ENCODE assay signal across 33 cellular contexts in the genomic region with DNA sequence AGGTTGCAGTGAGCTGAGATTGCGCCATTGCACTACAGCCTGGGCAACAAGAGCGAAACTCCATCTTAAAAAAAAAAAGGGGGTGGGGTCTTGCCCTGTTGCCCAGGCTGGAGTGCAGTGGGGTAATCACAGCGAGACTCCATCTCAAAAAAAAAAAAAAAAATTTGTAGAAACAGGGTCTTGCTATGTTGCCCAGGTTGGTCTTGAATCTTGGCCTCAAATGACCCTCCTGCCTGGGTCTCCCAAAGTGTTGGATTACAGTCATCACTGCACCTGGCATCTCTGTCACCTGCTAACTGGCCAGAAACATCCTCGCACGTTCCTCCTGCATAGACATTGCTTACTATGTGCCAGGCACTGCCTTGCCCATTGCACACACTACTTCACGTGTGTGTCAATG.
"Had no signal": no experiment of that assay in that cellular context is flagged by ENCODE, and none has a peak within 500 bp of the region (broad histone marks: within the 10 kb centered on the region; RNA-seq: fewer than 3 reads in every experiment).

No MANE protein-coding gene starts in this region.

- H3K4me1 ChIP-seq: breast epithelium, pancreas, prostate gland, thyroid gland had no signal

- H3K27ac ChIP-seq: breast epithelium, epithelial cell of prostate, esophagus squamous epithelium, heart right ventricle, pancreas, prostate gland, stomach, thyroid gland, upper lobe of left lung, WERI-Rb-1 had no signal

- ATAC-seq: activated naive CD4-positive, alpha-beta T cell treated with anti-CD3 and anti-CD28 coated beads, Interleukin-2, amount 50 U/mL, for 72 hours; heart right ventricle; naive thymus-derived CD4-positive, alpha-beta T cell; pancreas; stimulated activated naive B cell treated with anti-CD40 and anti-IgM and Interleukin-4, amounts not matched to agents 10 μg/mL and 1 μg/mL and 100 μg/mL, for 72 hours had no signal

- H3K27me3 ChIP-seq: breast epithelium, esophagus squamous epithelium, heart right ventricle, pancreas, stomach, thyroid gland, upper lobe of left lung had no signal

- H3K9me3 ChIP-seq: breast epithelium, esophagus squamous epithelium, heart right ventricle, pancreas, prostate gland, stomach, thyroid gland, upper lobe of left lung had no signal

- DNase-seq: activated CD4-positive, alpha-beta memory T cell treated with anti-CD3 and anti-CD28 coated beads for 36 hours; activated CD4-positive, alpha-beta T cell treated with anti-CD3 and anti-CD28 coated beads, Interleukin-2, amount 10 ng/mL, durations not matched to agents 24 days and 14 days; activated CD4-positive, CD25-positive, alpha-beta regulatory T cell treated with anti-CD3 and anti-CD28 coated beads, Interleukin-2, amount 50 U/mL, for 72 hours; activated CD8-positive, alpha-beta memory T cell treated with anti-CD3 and anti-CD28 coated beads, Interleukin-2, amount 50 U/mL, for 4 hours; activated gamma-delta T cell treated with Interleukin-2 at 50 U/mL for 16 hours; activated T-cell treated with anti-CD3 and anti-CD28 coated beads, Interleukin-2, amount 50 U/mL, for 1 hour; dermis blood vessel endothelial cell; effector CD4-positive, alpha-beta T cell; esophagus squamous epithelium; foreskin melanocyte; heart right ventricle; midbrain; naive thymus-derived CD4-positive, alpha-beta T cell; nucleus accumbens; pancreas; stimulated activated CD4-positive, alpha-beta T cell treated with anti-CD3 and anti-CD28 coated beads, Interleukin-1b, Interleukin-23, amount 100 ng/mL, for 48 hours; stimulated activated CD4-positive, alpha-beta T cell treated with anti-CD3 and anti-CD28 coated beads, Interleukin-4, amount 100 ng/mL, for 4 hours; stimulated activated CD8-positive, alpha-beta memory T cell treated with anti-CD3 and anti-CD28 coated beads, Interleukin-4, amount 100 ng/mL, for 48 hours; stimulated activated naive B cell treated with anti-CD40 and anti-IgM and Interleukin-4, amounts not matched to agents 10 μg/mL and 1 μg/mL and 100 μg/mL, for 72 hours; stomach; T1000; thyroid gland; WERI-Rb-1 had no signal

- H3K9me3 Mint-ChIP-seq: activated CD4-positive, alpha-beta memory T cell treated with anti-CD3 and anti-CD28 coated beads for 36 hours; activated CD4-positive, alpha-beta T cell treated with anti-CD3 and anti-CD28 coated beads, Interleukin-2, amount 10 ng/mL, durations not matched to agents 24 days and 14 days; activated naive CD4-positive, alpha-beta T cell treated with anti-CD3 and anti-CD28 coated beads, Interleukin-2, amount 50 U/mL, for 72 hours; activated T-helper 1 cell treated with anti-CD3 and anti-CD28 coated beads, Interleukin-12 subunit alpha, Interleukin-12 subunit beta, Interleukin-2, Interleukin-4 antibody, amounts not matched to agents 30 ng/mL and 10 ng/mL and 1 ng/mL, durations not matched to agents 14 hours and 24 hours and 36 hours; naive thymus-derived CD4-positive, alpha-beta T cell; neural crest cell; stimulated activated naive B cell treated with anti-CD40 and anti-IgM and Interleukin-4, amounts not matched to agents 10 μg/mL and 1 μg/mL and 100 μg/mL, for 72 hours; T-helper 1 cell treated with Interleukin-12 subunit alpha and Interleukin-12 subunit beta and Interleukin-4 antibody, amounts not matched to agents 30 μg/mL and 1 μg/mL, for 36 hours had no signal

- H3K36me3 Mint-ChIP-seq: activated CD4-positive, alpha-beta memory T cell treated with anti-CD3 and anti-CD28 coated beads for 36 hours; activated naive CD4-positive, alpha-beta T cell treated with anti-CD3 and anti-CD28 coated beads, Interleukin-2, amount 50 U/mL, for 72 hours; stimulated activated naive B cell treated with anti-CD40 and anti-IgM and Interleukin-4, amounts not matched to agents 10 μg/mL and 1 μg/mL and 100 μg/mL, for 72 hours had no signal

- H3K4me2 ChIP-seq: smooth muscle cell had no signal

- FAIRE-seq: colon, pancreas had no signal

- H3K4me3 ChIP-seq: breast epithelium, esophagus squamous epithelium, heart right ventricle, pancreas, prostate gland, smooth muscle cell, stomach, thyroid gland, upper lobe of left lung had no signal

- H3K27ac Mint-ChIP-seq: activated CD4-positive, alpha-beta memory T cell treated with anti-CD3 and anti-CD28 coated beads for 36 hours; activated CD4-positive, alpha-beta T cell treated with anti-CD3 and anti-CD28 coated beads, Interleukin-2, amount 10 ng/mL, durations not matched to agents 24 days and 14 days; activated naive CD4-positive, alpha-beta T cell treated with anti-CD3 and anti-CD28 coated beads, Interleukin-2, amount 50 U/mL, for 72 hours; activated T-helper 1 cell treated with anti-CD3 and anti-CD28 coated beads, Interleukin-12 subunit alpha, Interleukin-12 subunit beta, Interleukin-2, Interleukin-4 antibody, amounts not matched to agents 30 ng/mL and 10 ng/mL and 1 ng/mL, durations not matched to agents 14 hours and 24 hours and 36 hours; naive thymus-derived CD4-positive, alpha-beta T cell; stimulated activated naive B cell treated with anti-CD40 and anti-IgM and Interleukin-4, amounts not matched to agents 10 μg/mL and 1 μg/mL and 100 μg/mL, for 72 hours; T-helper 1 cell treated with Interleukin-12 subunit alpha and Interleukin-12 subunit beta and Interleukin-4 antibody, amounts not matched to agents 30 μg/mL and 1 μg/mL, for 36 hours had no signal

- H3K4me3 Mint-ChIP-seq: activated CD4-positive, alpha-beta memory T cell treated with anti-CD3 and anti-CD28 coated beads for 36 hours; activated CD4-positive, alpha-beta T cell treated with anti-CD3 and anti-CD28 coated beads, Interleukin-2, amount 10 ng/mL, durations not matched to agents 24 days and 14 days; activated T-helper 1 cell treated with anti-CD3 and anti-CD28 coated beads, Interleukin-12 subunit alpha, Interleukin-12 subunit beta, Interleukin-2, Interleukin-4 antibody, amounts not matched to agents 30 ng/mL and 10 ng/mL and 1 ng/mL, durations not matched to agents 14 hours and 24 hours and 36 hours; neural crest cell; stimulated activated naive B cell treated with anti-CD40 and anti-IgM and Interleukin-4, amounts not matched to agents 10 μg/mL and 1 μg/mL and 100 μg/mL, for 72 hours; T-helper 1 cell treated with Interleukin-12 subunit alpha and Interleukin-12 subunit beta and Interleukin-4 antibody, amounts not matched to agents 30 μg/mL and 1 μg/mL, for 36 hours had no signal

- H3K36me3 ChIP-seq: breast epithelium, pancreas, prostate gland, thyroid gland had no signal

- H3K27me3 Mint-ChIP-seq: activated CD4-positive, alpha-beta memory T cell treated with anti-CD3 and anti-CD28 coated beads for 36 hours; activated CD4-positive, alpha-beta T cell treated with anti-CD3 and anti-CD28 coated beads, Interleukin-2, amount 10 ng/mL, durations not matched to agents 24 days and 14 days; stimulated activated naive B cell treated with anti-CD40 and anti-IgM and Interleukin-4, amounts not matched to agents 10 μg/mL and 1 μg/mL and 100 μg/mL, for 72 hours had no signal
